In genomic region chr7:105917659-105918058, GRCh38 we compare ENCODE assay signal across 35 cellular contexts. TPM values are rescaled to one million over a fixed set of nuclear protein-coding genes. Genes with fewer than 3 reads are reported as not detected.
DNase-seq lines count a peak whose midpoint lies in the region; ATAC-seq, FAIRE-seq and TF ChIP-seq lines count a peak whose summit lies in the region.
"Had no signal": no experiment of that assay in that cellular context is flagged by ENCODE, and none has a peak within 500 bp of the region (broad histone marks: within the 10 kb centered on the region; RNA-seq: fewer than 3 reads in every experiment).

No MANE protein-coding gene starts in this region.

- H3K4me3 ChIP-seq in LNCaP clone FGC (ENCODE audit: low read depth, low read length): no peak overlapping the region
- no peak overlapping the region for H3K4me3 ChIP-seq in mucosa of descending colon
- H3K4me3 ChIP-seq in pancreas: no peak overlapping the region
- no peak overlapping the region for H3K4me3 ChIP-seq in GM23248
- H3K4me3 ChIP-seq: A549; BLaER1; BLaER1 treated with 17β-estradiol and CSF1 and Interleukin-3, amounts not matched to agents 10 nM and 100 nM had no signal

- no peaks in the 10 kb centered on the region for H3K9me2 ChIP-seq in GM23248 (ENCODE audit: insufficient read depth)

- no peak overlapping the region for H3K4me2 ChIP-seq in GM23248 (ENCODE audit: unreplicated experiment)
- H3K4me2 ChIP-seq: A549; BLaER1; BLaER1 treated with 17β-estradiol and CSF1 and Interleukin-3, amounts not matched to agents 10 nM and 100 nM had no signal

- peak; percentile 27 for DNase-seq in LNCaP clone FGC (ENCODE audit: low read depth)
- no peak for DNase-seq in left colon
- DNase-seq in mucosa of descending colon: no peak
- no peak for DNase-seq in pancreas
- DNase-seq in stimulated activated naive CD4-positive, alpha-beta T cell treated with Interleukin-2 at 50 U/mL for 16 hours (lab: John Stamatoyannopoulos, UW): no peak
- no peak for DNase-seq in GM23248
- no peak for DNase-seq in KG1 (lab: John Stamatoyannopoulos, UW)
- DNase-seq: 8988T; ACHN; AML-193; BE2C; C1 segment of cervical spinal cord; Caco-2; Calu3; CD4-positive, alpha-beta memory T cell; CD4-positive, alpha-beta T cell; CD4-positive, CD25-positive, alpha-beta regulatory T cell; CD8-positive, alpha-beta memory T cell; CD8-positive, alpha-beta T cell; COR-L47; DMS 273 treated with DMSO at 0.1 percent for 48 hours; DMS153; DMS53; DMS79; DMS79 treated with DMSO at 0.1 percent for 48 hours; DND-41; EL had no signal

- no peaks in the 10 kb centered on the region for H4K20me1 ChIP-seq in GM23248 (ENCODE audit: insufficient read depth)
- H4K20me1 ChIP-seq: BLaER1; BLaER1 treated with 17β-estradiol and CSF1 and Interleukin-3, amounts not matched to agents 10 nM and 100 nM had no signal

- no peaks in the 10 kb centered on the region for H3K4me1 ChIP-seq in mucosa of descending colon (ENCODE audit: low read depth)
- no peaks in the 10 kb centered on the region for H3K4me1 ChIP-seq in pancreas
- H3K4me1 ChIP-seq in GM23248 (ENCODE audit: insufficient read depth): peaks cover 8% of the 10 kb centered on the region
- H3K4me1 ChIP-seq: A549; BE2C; BLaER1; BLaER1 treated with 17β-estradiol and CSF1 and Interleukin-3, amounts not matched to agents 10 nM and 100 nM; Caco-2 had no signal

- WGBS in pancreas, 2 donors: 94 to 96% methylated on average over 2 of the region's 2 CpGs
- 98 to 99% methylated on average over 2 of the region's 2 CpGs for WGBS in GM23248 (ENCODE audit: low coverage in 1 of 2, low lambda C conversion rate in 2 of 2, missing lambda C conversion rate in 2 of 2), 2 experiments

- H3K36me3 ChIP-seq in mucosa of descending colon (ENCODE audit: low read depth) (no peaks in the 10 kb centered on the region), pancreas (no peaks in the 10 kb centered on the region), GM23248 (ENCODE audit: low read depth) (no peaks in the 10 kb centered on the region)
- H3K36me3 ChIP-seq: BE2C; BLaER1; BLaER1 treated with 17β-estradiol and CSF1 and Interleukin-3, amounts not matched to agents 10 nM and 100 nM had no signal

- TF ChIP-seq CTCF in LNCaP clone FGC (IDR thresholded peaks at IDR 0.05; ENCODE audit: control insufficient read depth, extremely low read depth, insufficient read depth): no peak
- TF ChIP-seq CTCF in mucosa of descending colon (IDR thresholded peaks at IDR 0.05): no peak
- TF ChIP-seq CTCF in pancreas (IDR thresholded peaks at IDR 0.05): no peak

- no peaks in the 10 kb centered on the region for H3K9me3 ChIP-seq in mucosa of descending colon
- H3K9me3 ChIP-seq in pancreas: no peaks in the 10 kb centered on the region
- no peaks in the 10 kb centered on the region for H3K9me3 ChIP-seq in GM23248 (ENCODE audit: low read depth)
- H3K9me3 ChIP-seq: A549, BE2C, BLaER1, Caco-2 had no signal

- peak; percentile 9 for FAIRE-seq in pancreas (lab: Jason Lieb, UNC)
- FAIRE-seq: A204.1, D721Med had no signal

- intact Hi-C loops in left colon (cut with DNase I, micrococcal nuclease) (no loop called here), mucosa of descending colon (cut with DNase I, micrococcal nuclease) (no loop called here), pancreas (cut with DNase I) (no loop called here)

- H3F3A ChIP-seq in GM23248 (ENCODE audit: insufficient read depth): 0 out of 2 replicates have a peak, but pooled peaks cover 2% of the 10 kb centered on the region

- H3K27ac ChIP-seq in pancreas: no peak overlapping the region
- no peak overlapping the region for H3K27ac ChIP-seq in GM23248
- H3K27ac ChIP-seq: 22Rv1; A549; BLaER1; BLaER1 treated with 17β-estradiol and CSF1 and Interleukin-3, amounts not matched to agents 10 nM and 100 nM; C4-2B had no signal

- peak; percentile 74 for ATAC-seq in left colon
- peak; percentile 58 for ATAC-seq in mucosa of descending colon
- ATAC-seq in pancreas: no peak
- no peak for ATAC-seq in HG03342 (IDR thresholded peaks at IDR 0.05; ENCODE audit: unreplicated experiment)
- ATAC-seq: A549; CD8-positive, alpha-beta T cell had no signal

- H3K79me2 ChIP-seq in GM23248 (ENCODE audit: insufficient read depth): no peaks in the 10 kb centered on the region

- H2AFZ ChIP-seq in GM23248: no peak overlapping the region

- in situ Hi-C loops in GM23248 (cut with MboI): no loop called here

- H3K27me3 ChIP-seq in pancreas: no peaks in the 10 kb centered on the region
- no peaks in the 10 kb centered on the region for H3K27me3 ChIP-seq in GM23248 (replicated peaks; ENCODE audit: insufficient read depth)
- H3K27me3 ChIP-seq: BE2C; BLaER1; BLaER1 treated with 17β-estradiol and CSF1 and Interleukin-3, amounts not matched to agents 10 nM and 100 nM had no signal

- no peak overlapping the region for H3K9ac ChIP-seq in GM23248
- H3K9ac ChIP-seq: BLaER1; BLaER1 treated with 17β-estradiol and CSF1 and Interleukin-3, amounts not matched to agents 10 nM and 100 nM had no signal

RNA-seq across cellular contexts. Expression of gene ATXN7L1, which starts 41.3 kb away (rescaled TPM):
- total RNA-seq in left colon (10 to 100 TPM; 19.6 to 22.1 TPM), mucosa of descending colon (10 to 100 TPM; 19.7 to 29.5 (median 26.0) TPM), pancreas (1 to 10 TPM; 3.2 to 9.3 (median 5.3) TPM)
- polyA plus RNA-seq in pancreas (1 to 10 TPM; 2.3 to 4.8 TPM), GM23248 (2016; fragmentation: Nextera tagmentation; extraction: Ambion mirVana) (4.5 and 4.9 TPM in 2 replicates)
- 3.4 and 3.7 TPM in 2 replicates for total RNA-seq in GM23248 (2014; rRNA removed; shearing (Covaris generic))

RNA-seq across cellular contexts. Expression of gene CDHR3, which starts 45.4 kb away (rescaled TPM):
- total RNA-seq in left colon (10 to 100 TPM; 10.0 to 20.3 TPM), mucosa of descending colon (10 to 100 TPM; 12.1 to 19.7 (median 18.4) TPM), pancreas (1 to 10 TPM in 5 of 6 donors, under 1 TPM in 1; 0.86 to 3.3 (median 1.9) TPM)
- polyA plus RNA-seq in pancreas (1 to 10 TPM; 1.6 to 3.7 TPM), GM23248 (2016; fragmentation: Nextera tagmentation; extraction: Ambion mirVana) (2.8 and 3.6 TPM in 2 replicates)
- total RNA-seq in GM23248 (2014; rRNA removed; shearing (Covaris generic)): 2.6 and 3.3 TPM in 2 replicates

Comparison
In these comparisons a context has a peak if more than half of its experiments do, and no peak if none do; other contexts are left out.
1. ATAC-seq: peak in left colon (single experiment) and mucosa of descending colon (single experiment); none in pancreas (0 of 4) and HG03342 (single experiment).